ENCODE assay signal across 13 cellular contexts in the genomic region with DNA sequence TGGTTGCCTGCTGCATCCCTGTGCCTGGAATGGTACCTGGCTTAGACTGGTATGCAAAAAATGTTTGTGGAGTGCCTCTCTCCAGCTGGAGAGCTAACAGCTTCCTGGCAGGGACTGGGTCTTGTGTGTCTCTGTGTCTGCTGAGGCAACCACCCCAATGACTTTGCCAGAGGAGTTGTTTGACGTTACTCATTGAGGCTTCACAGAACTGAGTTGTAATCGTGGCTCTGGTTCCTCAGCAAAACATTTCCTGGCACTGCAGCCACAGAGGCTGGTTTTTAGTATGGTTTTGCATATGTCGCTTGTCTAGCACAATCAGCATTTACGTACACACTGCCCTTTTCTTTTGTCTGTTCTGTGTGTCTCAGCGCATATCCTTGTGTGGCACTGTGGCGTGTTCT. TPM values are rescaled to one million over a fixed set of nuclear protein-coding genes. Genes with fewer than 3 reads are reported as not detected.
DNase-seq lines count a peak whose midpoint lies in the region; ATAC-seq and TF ChIP-seq lines count a peak whose summit lies in the region.
"Had no signal": no experiment of that assay in that cellular context is flagged by ENCODE, and none has a peak within 500 bp of the region (broad histone marks: within the 10 kb centered on the region; RNA-seq: fewer than 3 reads in every experiment).

No MANE protein-coding gene starts in this region.

- H3K27ac Mint-ChIP-seq in activated CD4-positive, alpha-beta T cell treated with anti-CD3 and anti-CD28 coated beads for 36 hours: peak overlapping the region; percentile 92
- H3K27ac Mint-ChIP-seq in HFFc6: peak overlapping the region; percentile 32; the same call in 1 of the 2 replicates
- H3K27ac Mint-ChIP-seq in type B pancreatic cell: no peak overlapping the region
- H3K27ac Mint-ChIP-seq: activated B cell treated with CpG ODN at 0.5 μM for 24 hours had no signal

- no peaks in the 10 kb centered on the region for H3K27me3 Mint-ChIP-seq in activated CD4-positive, alpha-beta T cell treated with anti-CD3 and anti-CD28 coated beads for 36 hours
- H3K27me3 Mint-ChIP-seq in HFFc6 (ENCODE audit: insufficient read depth): no peaks in the 10 kb centered on the region; the same call in 1 of the 2 replicates
- no peaks in the 10 kb centered on the region for H3K27me3 Mint-ChIP-seq in type B pancreatic cell
- H3K27me3 Mint-ChIP-seq: activated B cell treated with CpG ODN at 0.5 μM for 24 hours had no signal

- no peaks in the 10 kb centered on the region for H3K9me3 Mint-ChIP-seq in activated CD4-positive, alpha-beta T cell treated with anti-CD3 and anti-CD28 coated beads for 36 hours (ENCODE audit: low read depth)
- H3K9me3 Mint-ChIP-seq in HFFc6 (no peaks in the 10 kb centered on the region), type B pancreatic cell (no peaks in the 10 kb centered on the region)
- H3K9me3 Mint-ChIP-seq: activated B cell treated with CpG ODN at 0.5 μM for 24 hours had no signal

- CTCF ChIA-PET in activated CD4-positive, alpha-beta T cell treated with anti-CD3 and anti-CD28 coated beads for 36 hours (lab: Charles Lee): interaction anchor here (1.6 kb wide), 1 partner anchor 8 kb away, joined by 4 read pairs; a partner anchor contains a TSS

- H3K4me3 ChIP-seq in astrocyte of the spinal cord (ENCODE audit: low read depth, low read length): no peak overlapping the region
- H3K4me3 ChIP-seq: esophagus squamous epithelium, suprapubic skin had no signal

- in situ Hi-C loops in astrocyte of the spinal cord (cut with HindIII; ENCODE audit: low sequenced_read_pairs): no loop called here

- intact Hi-C loops in activated CD4-positive, alpha-beta T cell treated with anti-CD3 and anti-CD28 coated beads for 36 hours (cut with DNase I, micrococcal nuclease): no loop called here

- no peak for TF ChIP-seq CTCF in HFFc6 (IDR thresholded peaks at IDR 0.05)
- TF ChIP-seq CTCF in astrocyte of the spinal cord (IDR thresholded peaks at IDR 0.05; ENCODE audit: low read depth, low read length): no peak
- TF ChIP-seq CTCF in type B pancreatic cell (conservative IDR thresholded peaks at IDR 0.05): no peak

- DNase-seq in activated CD4-positive, alpha-beta T cell treated with anti-CD3 and anti-CD28 coated beads for 36 hours: peak; percentile 68
- DNase-seq in activated CD4-positive, alpha-beta T cell treated with anti-CD3 and anti-CD28 coated beads for 4 hours: no peak
- DNase-seq in HFFc6 (peak; percentile 41), astrocyte of the spinal cord (ENCODE audit: low read depth, low spot score) (peak; percentile 36), non-pigmented ciliary epithelial cell (ENCODE audit: low read depth) (peak; percentile 31), superior temporal gyrus (ENCODE audit: extremely low spot score) (no peak), type B pancreatic cell (ENCODE audit: extremely low spot score, unreplicated experiment) (no peak)
- DNase-seq: 8988T, activated B cell treated with CpG ODN at 0.5 μM for 24 hours, esophagus squamous epithelium, GF-D8 had no signal

- peaks cover 71% of the 10 kb centered on the region for H3K36me3 Mint-ChIP-seq in activated CD4-positive, alpha-beta T cell treated with anti-CD3 and anti-CD28 coated beads for 36 hours (ENCODE audit: low read depth)
- H3K36me3 Mint-ChIP-seq in HFFc6 (ENCODE audit: low read depth): peaks cover 81% of the 10 kb centered on the region
- peaks cover 66% of the 10 kb centered on the region for H3K36me3 Mint-ChIP-seq in type B pancreatic cell

- H3K4me1 Mint-ChIP-seq in activated CD4-positive, alpha-beta T cell treated with anti-CD3 and anti-CD28 coated beads for 36 hours: peaks cover 46% of the 10 kb centered on the region
- H3K4me1 Mint-ChIP-seq in HFFc6 (ENCODE audit: low read depth): peaks cover 46% of the 10 kb centered on the region
- peaks cover 21% of the 10 kb centered on the region for H3K4me1 Mint-ChIP-seq in type B pancreatic cell (ENCODE audit: unreplicated experiment)

- POLR2A ChIA-PET in activated CD4-positive, alpha-beta T cell treated with anti-CD3 and anti-CD28 coated beads for 36 hours (lab: Charles Lee): interaction anchor here (0.6 to 1.2 kb wide), 2 partner anchors 9 to 58 kb away, joined by 3 read pairs; no protein-coding TSS in a partner anchor

- peak; percentile 91 for ATAC-seq in activated CD4-positive, alpha-beta T cell treated with anti-CD3 and anti-CD28 coated beads for 36 hours
- ATAC-seq in HG03045 (IDR thresholded peaks at IDR 0.05; ENCODE audit: unreplicated experiment): no peak

- H3K4me3 Mint-ChIP-seq in activated CD4-positive, alpha-beta T cell treated with anti-CD3 and anti-CD28 coated beads for 36 hours: no peak overlapping the region
- H3K4me3 Mint-ChIP-seq in HFFc6 (no peak overlapping the region), type B pancreatic cell (no peak overlapping the region)
- H3K4me3 Mint-ChIP-seq: activated B cell treated with CpG ODN at 0.5 μM for 24 hours had no signal

RNA-seq across cellular contexts. Expression of a gene that starts 7.5 kb away (rescaled TPM):
- 10 to 100 TPM; 41.1 to 46.3 TPM for total RNA-seq in activated CD4-positive, alpha-beta T cell treated with anti-CD3 and anti-CD28 coated beads for 36 hours
- 10 to 100 TPM; 18.6 to 23.6 (median 21.0) TPM for total RNA-seq in HFFc6 (2021; fragmentation: NEBNext Ultra II Directional; extraction: Animal tissue kit (Norgen Biotek cat#: 25700))
- total RNA-seq in type B pancreatic cell (ENCODE audit: low replicate concordance): 34.3 and 35.4 TPM in 2 replicates

RNA-seq across cellular contexts. Expression of a gene that starts 36.6 kb away (rescaled TPM):
- 10 to 100 TPM in 1 of 2 experiments, 1 to 10 TPM in 1; 9.9 to 15.9 TPM for total RNA-seq in activated CD4-positive, alpha-beta T cell treated with anti-CD3 and anti-CD28 coated beads for 36 hours
- 1 to 10 TPM; 6.2 to 8.2 (median 6.3) TPM for total RNA-seq in HFFc6 (2021; fragmentation: NEBNext Ultra II Directional; extraction: Animal tissue kit (Norgen Biotek cat#: 25700))
- 13.3 and 16.6 TPM in 2 replicates for total RNA-seq in type B pancreatic cell (ENCODE audit: low replicate concordance)

RNA-seq across cellular contexts. Expression of a gene that starts 55.6 kb away (rescaled TPM):
- total RNA-seq in activated CD4-positive, alpha-beta T cell treated with anti-CD3 and anti-CD28 coated beads for 36 hours: 10 to 100 TPM in 1 of 2 experiments, 1 to 10 TPM in 1; 9.6 to 10.5 TPM
- total RNA-seq in HFFc6 (2021; fragmentation: NEBNext Ultra II Directional; extraction: Animal tissue kit (Norgen Biotek cat#: 25700)): 10 to 100 TPM; 11.0 to 12.1 (median 11.6) TPM
- 19.5 and 25.2 TPM in 2 replicates for total RNA-seq in type B pancreatic cell (ENCODE audit: low replicate concordance)

RNA-seq across cellular contexts. Expression of a gene that starts 59.2 kb away (rescaled TPM):
- total RNA-seq in activated CD4-positive, alpha-beta T cell treated with anti-CD3 and anti-CD28 coated beads for 36 hours: 10 to 100 TPM; 14.5 to 15.4 TPM
- total RNA-seq in HFFc6 (2021; fragmentation: NEBNext Ultra II Directional; extraction: Animal tissue kit (Norgen Biotek cat#: 25700)): 1 to 10 TPM; 7.8 to 8.9 (median 8.5) TPM
- total RNA-seq in type B pancreatic cell (ENCODE audit: low replicate concordance): 12.5 and 19.7 TPM in 2 replicates

Comparison
In these comparisons a context has a peak if more than half of its experiments do, and no peak if none do; other contexts are left out.
1. DNase-seq: peak in activated CD4-positive, alpha-beta T cell treated with anti-CD3 and anti-CD28 coated beads for 36 hours (single experiment), HFFc6 (single experiment), astrocyte of the spinal cord (single experiment) and non-pigmented ciliary epithelial cell (single experiment); none in activated CD4-positive, alpha-beta T cell treated with anti-CD3 and anti-CD28 coated beads for 4 hours (0 of 2), superior temporal gyrus (single experiment) and type B pancreatic cell (single experiment).